Comparison of ENCODE assay signal across 8 cellular contexts in genomic region chr15:74615313-74616019, GRCh38. TPM values are rescaled to one million over a fixed set of nuclear protein-coding genes. Genes with fewer than 3 reads are reported as not detected.
A peak's percentile ranks its signal among the peaks of the same experiment; 100 is the strongest.
DNase-seq lines count a peak whose midpoint lies in the region; ATAC-seq and TF ChIP-seq lines count a peak whose summit lies in the region.

TSS of gene CLK3 (plus strand) at chr15:74615836. CDS start at chr15:74619197, 3,361 bp downstream.

- peak within 1 kb of the TSS; percentile 93 to 94 for H3K4me3 Mint-ChIP-seq in CD14-positive monocyte

- peaks cover 20 to 24% of the 10 kb centered on the region in 2 donors for H3K36me3 Mint-ChIP-seq in CD14-positive monocyte

- H3K27ac Mint-ChIP-seq in CD14-positive monocyte = peak within 1 kb of the TSS; percentile 94 to 97 (median 95)

- peaks cover 0 to 16% (median 5%) of the 10 kb centered on the region in 4 donors for H3K36me3 ChIP-seq in right lobe of liver

- DNase-seq in CD14-positive monocyte (ENCODE audit: low spot score) (peak; percentile 91), NCI-H82 (lab: John Stamatoyannopoulos, UW) (peak; percentile 98), dermis microvascular lymphatic vessel endothelial cell (ENCODE audit: low read depth in 2 of 2) (peak; percentile 79 to 93), right lobe of liver (peak; percentile 98 to 99 (median 98))
- peak; percentile 96 for DNase-seq in activated CD4-positive, alpha-beta T cell treated with anti-CD3 and anti-CD28 coated beads, Interleukin-2, amount 50 U/mL, for 48 hours
- DNase-seq in stimulated activated CD4-positive, alpha-beta T cell treated with anti-CD3 and anti-CD28 coated beads, Interleukin-4, amount 100 ng/mL, for 4 hours = peak; percentile 94 to 98

- H3K4me1 Mint-ChIP-seq in CD14-positive monocyte = peaks cover 25% of the 10 kb centered on the region

- no peaks in the 10 kb centered on the region for H3K9me3 ChIP-seq in right lobe of liver

- no peaks in the 10 kb centered on the region for H3K27me3 ChIP-seq in right lobe of liver

- peak within 1 kb of the TSS; percentile 94 to 99 (median 98) for H3K4me3 ChIP-seq in right lobe of liver

- peaks cover 0 to 10% (median 2%) of the 10 kb centered on the region in 3 donors for H3K27me3 Mint-ChIP-seq in CD14-positive monocyte (ENCODE audit: low read depth in 3 of 3)

- TF ChIP-seq CTCF in CD14-positive monocyte (IDR thresholded peaks at IDR 0.05) (no peak), right lobe of liver (IDR thresholded peaks at IDR 0.05) (no peak)

- H3K4me1 ChIP-seq in right lobe of liver = peaks cover 0 to 24% (median 5%) of the 10 kb centered on the region in 4 donors

- WGBS in right lobe of liver (ENCODE audit: insufficient coverage, low coverage, low lambda C conversion rate, missing lambda C conversion rate) = 0% methylated on average over 5 of the region's 94 CpGs

- intact Hi-C loops in CD14-positive monocyte (cut with micrococcal nuclease) (loop anchor here (2.0 to 10.0 kb wide), 5 partner anchors 17 to 153 kb away; partner anchors contain the start of genes UBL7 (in 2 of the 2) and ARID3B (in 1 of the 2)), right lobe of liver (cut with DNase I) (loop anchor here (10.0 kb wide), 2 partner anchors 71 to 241 kb away; partner anchors contain the start of gene ARID3B (in 1 of the 2))

- TF ChIP-seq POLR2A in right lobe of liver (IDR thresholded peaks at IDR 0.05) = peak; percentile 87

- ATAC-seq in GM19397 (IDR thresholded peaks at IDR 0.05; ENCODE audit: unreplicated experiment) (peak; percentile 76), HG03565 (IDR thresholded peaks at IDR 0.05; ENCODE audit: unreplicated experiment) (peak; percentile 69), right lobe of liver (peak; percentile 82 to 89 (median 86))

- peak within 1 kb of the TSS; percentile 91 to 99 (median 92) for H3K27ac ChIP-seq in right lobe of liver

- H3K9me3 Mint-ChIP-seq in CD14-positive monocyte = no peaks in the 10 kb centered on the region

RNA-seq across cellular contexts. Expression of gene CLK3, which starts in this region (rescaled TPM):
- 10 to 100 TPM; 27.6 to 33.2 TPM for polyA plus RNA-seq in CD14-positive monocyte
- total RNA-seq in dermis microvascular lymphatic vessel endothelial cell (35.0 and 53.5 TPM in 2 replicates), right lobe of liver (10 to 100 TPM; 27.8 to 44.1 (median 33.2) TPM)

Comparison
In these comparisons a context has a peak if more than half of its experiments do, and no peak if none do; other contexts are left out.
1. Peak in every context shown above with its lines: DNase-seq, ATAC-seq, H3K4me3 ChIP-seq and H3K27ac ChIP-seq.